ENCODE assay signal across 8 cellular contexts in the genomic region with DNA sequence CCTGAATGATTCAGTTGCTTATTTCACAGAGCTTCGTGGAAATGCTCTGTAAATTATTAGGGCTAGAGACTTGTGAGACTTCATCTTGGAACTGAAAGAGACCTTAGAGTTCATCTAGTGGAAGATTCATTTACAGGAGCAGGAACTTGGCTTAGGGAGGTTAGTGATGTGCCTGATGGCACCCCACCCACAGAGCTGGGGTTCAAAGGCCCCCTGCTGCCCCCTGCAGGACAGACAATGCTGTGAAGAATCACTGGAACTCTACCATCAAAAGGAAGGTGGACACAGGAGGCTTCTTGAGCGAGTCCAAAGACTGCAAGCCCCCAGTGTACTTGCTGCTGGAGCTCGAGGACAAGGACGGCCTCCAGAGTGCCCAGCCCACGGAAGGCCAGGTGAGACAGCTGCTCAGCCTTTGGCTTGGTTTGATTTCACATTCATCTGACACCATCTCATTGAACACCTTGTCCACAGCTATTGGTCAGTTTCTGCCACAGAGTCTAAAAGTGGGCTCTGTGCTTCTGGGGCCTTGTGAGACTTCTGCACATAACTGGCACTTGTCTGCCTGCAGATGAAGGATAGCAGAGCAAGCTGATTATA. TPM values are rescaled to one million over a fixed set of nuclear protein-coding genes. Genes with fewer than 3 reads are reported as not detected.
DNase-seq lines count a peak whose midpoint lies in the region; ATAC-seq and TF ChIP-seq lines count a peak whose summit lies in the region.

No MANE protein-coding gene starts in this region.

- ATAC-seq in lower lobe of right lung (peak in 1 of 2 donors; percentile 42), GM19397 (IDR thresholded peaks at IDR 0.05; ENCODE audit: unreplicated experiment) (no peak)
- peak; percentile 72 for ATAC-seq in stimulated activated naive CD8-positive, alpha-beta T cell treated with anti-CD3 and anti-CD28 coated beads, Interleukin-15, amount 100 ng/mL, for 72 hours

- peak; percentile 54 for TF ChIP-seq CTCF in lower lobe of right lung (IDR thresholded peaks at IDR 0.05)

- no peak overlapping the region for H3K27ac Mint-ChIP-seq in stimulated activated naive CD8-positive, alpha-beta T cell treated with anti-CD3 and anti-CD28 coated beads, Interleukin-15, amount 100 ng/mL, for 72 hours

- H3K27me3 ChIP-seq in lower lobe of right lung (ENCODE audit: low read depth) = no peaks in the 10 kb centered on the region

- H3K27me3 Mint-ChIP-seq in stimulated activated naive CD8-positive, alpha-beta T cell treated with anti-CD3 and anti-CD28 coated beads, Interleukin-15, amount 100 ng/mL, for 72 hours = no peaks in the 10 kb centered on the region

- no peaks in the 10 kb centered on the region for H3K9me3 ChIP-seq in lower lobe of right lung

- DNase-seq in NCI-H1105 treated with DMSO at 0.1 percent for 48 hours (lab: John Stamatoyannopoulos, UW) (peak; percentile 15), NCI-H1105 (lab: John Stamatoyannopoulos, UW) (no peak), HuH-7.5 (ENCODE audit: low spot score) (peak; percentile 57), T-helper 2 cell (peak in 3 of 5 experiments; percentile 24 to 61 (median 42)), astrocyte of the hippocampus (ENCODE audit: low read depth, low spot score) (peak; percentile 30), lower lobe of right lung (no peak)
- DNase-seq in stimulated activated naive CD8-positive, alpha-beta T cell treated with anti-CD3 and anti-CD28 coated beads, Interleukin-15, amount 100 ng/mL, for 72 hours = peak; percentile 52 to 60

- H3K9me3 Mint-ChIP-seq in stimulated activated naive CD8-positive, alpha-beta T cell treated with anti-CD3 and anti-CD28 coated beads, Interleukin-15, amount 100 ng/mL, for 72 hours = no peaks in the 10 kb centered on the region

- intact Hi-C loops in lower lobe of right lung (cut with DNase I) = no loop called here

- H3K36me3 ChIP-seq in lower lobe of right lung = no peaks in the 10 kb centered on the region

- H3K4me1 Mint-ChIP-seq in stimulated activated naive CD8-positive, alpha-beta T cell treated with anti-CD3 and anti-CD28 coated beads, Interleukin-15, amount 100 ng/mL, for 72 hours = peaks cover 12% of the 10 kb centered on the region

- H3K4me3 Mint-ChIP-seq in stimulated activated naive CD8-positive, alpha-beta T cell treated with anti-CD3 and anti-CD28 coated beads, Interleukin-15, amount 100 ng/mL, for 72 hours = no peak overlapping the region

- H3K27ac ChIP-seq in lower lobe of right lung = no peak overlapping the region

- H3K4me3 ChIP-seq in lower lobe of right lung = no peak overlapping the region

- H3K4me1 ChIP-seq in lower lobe of right lung = no peaks in the 10 kb centered on the region

RNA-seq across cellular contexts. Expression of gene MYBL2, which starts 25.1 kb away (rescaled TPM):
- total RNA-seq in lower lobe of right lung = 1.7 TPM

RNA-seq across cellular contexts. Expression of gene GTSF1L, which starts 34.8 kb away (rescaled TPM):
- total RNA-seq in lower lobe of right lung = not detected

Comparison
In these comparisons a context has a peak if more than half of its experiments do, and no peak if none do; other contexts are left out.
1. DNase-seq: peak in NCI-H1105 treated with DMSO at 0.1 percent for 48 hours (single experiment), HuH-7.5 (single experiment), T-helper 2 cell (3 of 5), astrocyte of the hippocampus (single experiment) and stimulated activated naive CD8-positive, alpha-beta T cell treated with anti-CD3 and anti-CD28 coated beads, Interleukin-15, amount 100 ng/mL, for 72 hours (2 of 2); none in NCI-H1105 (single experiment) and lower lobe of right lung (single experiment).